1 cellular context compared by ENCODE assay signal in the genomic region with DNA sequence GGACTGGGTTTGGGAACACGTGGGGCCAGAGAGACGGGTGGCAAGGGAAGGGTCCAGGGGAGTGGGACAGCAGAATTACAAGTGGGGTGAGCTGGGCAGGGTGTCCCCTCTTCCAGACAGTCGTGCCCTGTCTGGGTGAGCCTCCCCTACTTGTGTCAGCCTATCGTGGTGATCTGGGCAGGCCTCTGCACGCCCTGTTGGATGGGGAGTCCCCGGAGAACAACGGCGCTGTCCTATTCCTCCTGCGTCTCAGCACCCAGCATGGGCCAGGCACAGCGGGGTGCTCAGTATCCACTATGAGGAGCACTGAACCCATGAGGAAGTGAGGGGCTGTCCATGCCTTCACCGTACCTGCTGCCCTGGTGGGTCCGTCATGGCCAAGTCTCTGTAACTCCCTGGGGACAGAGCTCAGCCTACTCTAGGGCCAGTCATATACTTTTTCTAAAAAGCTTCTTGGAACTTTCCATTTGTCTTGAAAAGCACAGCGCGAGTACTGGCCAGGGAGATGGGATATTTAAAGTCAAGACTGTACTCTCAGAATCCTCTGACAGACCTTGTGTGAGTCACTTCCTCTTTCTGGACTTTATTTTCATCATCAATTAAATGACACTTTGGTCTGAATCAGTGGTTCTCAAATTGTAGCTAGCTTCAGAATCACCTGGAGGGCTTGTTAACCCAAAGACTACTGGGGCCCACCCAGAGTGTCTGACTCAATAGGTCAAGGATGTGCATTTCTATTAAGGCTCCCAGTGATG.
TF ChIP-seq lines count a peak whose summit lies in the region.

No MANE protein-coding gene starts in this region.

TF ChIP-seq in H1, 55 proteins besides CTCF, POLR2A, EP300 and RAD21:
- TF ChIP-seq CEBPB (IDR thresholded peaks at IDR 0.05; ENCODE audit: low read depth, low read length) = no peak
- no peak for TF ChIP-seq MAFK (IDR thresholded peaks at IDR 0.05; ENCODE audit: low read depth, low read length)
